8 cellular contexts compared by ENCODE assay signal in the genomic region with DNA sequence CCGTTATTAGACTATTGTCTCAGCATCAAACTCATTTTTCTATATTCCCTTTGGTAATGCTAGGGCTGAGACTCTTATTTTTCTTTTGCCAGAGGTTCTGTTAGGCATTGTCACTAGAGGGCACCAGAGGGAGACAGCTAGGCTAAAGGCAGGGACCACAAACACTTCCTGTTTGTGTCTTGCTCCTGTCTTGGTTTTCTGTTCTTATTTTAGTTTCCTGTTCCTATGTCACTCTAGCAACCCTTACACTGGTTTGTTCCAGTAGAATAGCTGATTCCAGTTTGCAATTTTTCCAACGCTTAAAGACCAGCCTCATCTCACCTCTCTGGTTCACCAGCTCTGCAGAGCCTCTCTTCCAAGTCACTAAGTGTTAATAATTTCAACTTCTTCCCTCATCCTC.
A peak's percentile ranks its signal among the peaks of the same experiment; 100 is the strongest.
DNase-seq lines count a peak whose midpoint lies in the region; ATAC-seq, FAIRE-seq and TF ChIP-seq lines count a peak whose summit lies in the region.

No MANE protein-coding gene starts in this region.

- H2BK12ac ChIP-seq in H1 (ENCODE audit: low read depth, low read length): no peak overlapping the region

- H3K56ac ChIP-seq in H1 (replicated peaks; ENCODE audit: insufficient read length, low read depth, low read length): no peak overlapping the region

- H4K8ac ChIP-seq in H1 (ENCODE audit: extremely low read depth, insufficient read depth, low read length): no peak overlapping the region

- H3K4ac ChIP-seq in H1 (replicated peaks; ENCODE audit: insufficient read length, low read depth, low read length): no peak overlapping the region

- no peak overlapping the region for H4K5ac ChIP-seq in H1 (ENCODE audit: insufficient read length, low read depth, low read length)

- H4K20me1 ChIP-seq in H1 (replicated peaks in 1 of 2; ENCODE audit: control insufficient read depth in 1 of 2, insufficient read depth in 2 of 2, low read length in 2 of 2): no peaks in the 10 kb centered on the region

- ATAC-seq in GM19324 (IDR thresholded peaks at IDR 0.05; ENCODE audit: low FRiP score, unreplicated experiment) (peak; percentile 96), HG03196 (IDR thresholded peaks at IDR 0.05; ENCODE audit: unreplicated experiment) (peak; percentile 99)
- ATAC-seq in activated CD4-positive, alpha-beta T cell treated with anti-CD3 and anti-CD28 coated beads for 36 hours: peak; percentile 96

- no peak overlapping the region for H3K18ac ChIP-seq in H1 (ENCODE audit: extremely low read depth, low read length)

- no peak overlapping the region for H3K27ac Mint-ChIP-seq in activated CD4-positive, alpha-beta T cell treated with anti-CD3 and anti-CD28 coated beads for 36 hours

- DNase-seq in COLO829 (ENCODE audit: low spot score) (peak; percentile 48), NCI-H2196 (lab: John Stamatoyannopoulos, UW; ENCODE audit: unreplicated experiment) (peak; percentile 0), H1 (ENCODE audit: low read depth in 1 of 2, low spot score in 2 of 2) (peak in 1 of 2 experiments; percentile 53), midbrain (lab: John Stamatoyannopoulos, UW) (peak; percentile 58), testis (peak; percentile 62)
- peak; percentile 68 for DNase-seq in activated CD4-positive, alpha-beta T cell treated with anti-CD3 and anti-CD28 coated beads for 36 hours

- TF ChIP-seq POLR2A in H1 (IDR thresholded peaks at IDR 0.05; ENCODE audit: control extremely low read depth in 1 of 2, low read depth in 2 of 2, low read length in 2 of 2): no peak
- TF ChIP-seq POLR2A in testis (IDR thresholded peaks at IDR 0.05): no peak

- no peak overlapping the region for H3K4me3 ChIP-seq in H1 (ENCODE audit: extremely low read depth in 1 of 4, insufficient read depth in 2 of 4, low read depth in 3 of 4, low read length in 4 of 4)
- H3K4me3 ChIP-seq in testis: no peak overlapping the region

- H2BK15ac ChIP-seq in H1 (ENCODE audit: low read length): no peak overlapping the region

- H3K4me1 ChIP-seq in H1 (replicated peaks in 1 of 4; ENCODE audit: control insufficient read depth in 3 of 4, insufficient read depth in 4 of 4, low read length in 3 of 4) (no peaks in the 10 kb centered on the region), testis (no peaks in the 10 kb centered on the region)

- peak; percentile 6 to 82 (median 81) for TF ChIP-seq CTCF in H1 (IDR thresholded peaks at IDR 0.05; ENCODE audit: control extremely low read depth in 1 of 3, insufficient read depth in 1 of 3, low read depth in 1 of 3, low read length in 3 of 3)
- TF ChIP-seq CTCF in testis (IDR thresholded peaks at IDR 0.05): peak; percentile 48 to 61 (median 49)

- TF ChIP-seq EP300 in H1 (IDR thresholded peaks at IDR 0.05; ENCODE audit: borderline replicate concordance in 1 of 2, low read depth in 2 of 2, low read length in 2 of 2): no peak

- H3K27me3 Mint-ChIP-seq in activated CD4-positive, alpha-beta T cell treated with anti-CD3 and anti-CD28 coated beads for 36 hours: peaks cover 2% of the 10 kb centered on the region

- H3K14ac ChIP-seq in H1 (ENCODE audit: insufficient read length): no peak overlapping the region

- H3K4me2 ChIP-seq in H1 (ENCODE audit: insufficient read depth in 1 of 2, low read depth in 2 of 2, low read length in 2 of 2): no peak overlapping the region

- H3K9me3 Mint-ChIP-seq in activated CD4-positive, alpha-beta T cell treated with anti-CD3 and anti-CD28 coated beads for 36 hours (ENCODE audit: low read depth): peaks cover 6% of the 10 kb centered on the region

- H2BK20ac ChIP-seq in H1 (ENCODE audit: low read length): no peak overlapping the region

- H3K23ac ChIP-seq in H1 (ENCODE audit: insufficient read length): no peak overlapping the region

- H3K4me1 Mint-ChIP-seq in activated CD4-positive, alpha-beta T cell treated with anti-CD3 and anti-CD28 coated beads for 36 hours: no peaks in the 10 kb centered on the region

- no peaks in the 10 kb centered on the region for H3K9me3 ChIP-seq in H1 (ENCODE audit: insufficient read depth in 2 of 2, low read depth in 1 of 2, low read length in 1 of 2)
- no peaks in the 10 kb centered on the region for H3K9me3 ChIP-seq in testis

- no peaks in the 10 kb centered on the region; the same call in 1 of the 2 replicates for H3K23me2 ChIP-seq in H1 (ENCODE audit: low read depth, low read length)

- POLR2A ChIA-PET in activated CD4-positive, alpha-beta T cell treated with anti-CD3 and anti-CD28 coated beads for 36 hours (lab: Charles Lee): no interaction called here
- POLR2A ChIA-PET in H1 (lab: Charles Lee; ENCODE audit: partially characterized antibody): interaction anchor here (1.5 kb wide), 1 partner anchor 22 kb away, joined by 4 read pairs; no protein-coding TSS in a partner anchor

- no peak overlapping the region for H3K9ac ChIP-seq in H1 (replicated peaks in 1 of 4; ENCODE audit: extremely low read depth in 1 of 4, low read depth in 3 of 4, low read length in 3 of 4)

- no peaks in the 10 kb centered on the region for H3K79me2 ChIP-seq in H1 (ENCODE audit: control insufficient read depth in 1 of 2, insufficient read depth in 2 of 2, low read length in 2 of 2)

- no peak overlapping the region for H3K4me3 Mint-ChIP-seq in activated CD4-positive, alpha-beta T cell treated with anti-CD3 and anti-CD28 coated beads for 36 hours

- peak; percentile 91 to 95 for TF ChIP-seq RAD21 in H1 (IDR thresholded peaks at IDR 0.05 in 1 of 2, conservative IDR thresholded peaks at IDR 0.05 in 1 of 2; ENCODE audit: low read depth in 2 of 2, low read length in 2 of 2)

- CTCF ChIA-PET in activated CD4-positive, alpha-beta T cell treated with anti-CD3 and anti-CD28 coated beads for 36 hours (lab: Charles Lee): interaction anchor here (0.6 to 2.0 kb wide), 15 partner anchors 9 to 942 kb away, joined by 3 to 16 read pairs (median 4); no protein-coding TSS in a partner anchor
- CTCF ChIA-PET in H1 (lab: Charles Lee; ENCODE audit: partially characterized antibody): interaction anchor here (0.5 to 5.6 kb wide), 58 partner anchors 9 to 1153 kb away, joined by 3 to 48 read pairs (median 5); no protein-coding TSS in a partner anchor

- H3K36me3 ChIP-seq in H1 (ENCODE audit: control insufficient read depth in 2 of 4, insufficient read depth in 4 of 4, low read length in 3 of 4) (no peaks in the 10 kb centered on the region), testis (ENCODE audit: low read depth, missing control alignments) (no peaks in the 10 kb centered on the region)

- no peaks in the 10 kb centered on the region for H3K79me1 ChIP-seq in H1 (ENCODE audit: low read depth, low read length)

- no peak overlapping the region for H3K27ac ChIP-seq in H1 (ENCODE audit: low read depth, low read length)
- no peak overlapping the region for H3K27ac ChIP-seq in testis

- H2AFZ ChIP-seq in H1 (ENCODE audit: low read length): peak overlapping the region; percentile 54; the same call in 1 of the 2 replicates

- H2AK5ac ChIP-seq in H1 (ENCODE audit: low read depth, low read length): no peak overlapping the region

- H2BK120ac ChIP-seq in H1 (replicated peaks; ENCODE audit: low read depth, low read length): no peak overlapping the region

- WGBS in H1 (ENCODE audit: extremely low coverage in 1 of 2, insufficient coverage in 1 of 2, insufficient read length in 1 of 2, insufficient replicate concordance in 2 of 2, low coverage in 1 of 2, low lambda C conversion rate in 2 of 2, missing lambda C conversion rate in 1 of 2), 2 experiments: 27% methylated on average over 2 of the region's 2 CpGs; no CpG with 5 or more reads in 1 of the 2 experiments
- WGBS in testis, 2 donors: 43 to 48% methylated on average over 2 of the region's 2 CpGs

- no peak overlapping the region for H2BK5ac ChIP-seq in H1 (ENCODE audit: low read depth, low read length)

- no peak overlapping the region for H4K91ac ChIP-seq in H1 (replicated peaks; ENCODE audit: insufficient read length, low read length)

- peak; percentile 96 for FAIRE-seq in H1 (lab: Jason Lieb, UNC)

- H3K27me3 ChIP-seq in H1 (replicated peaks in 1 of 4; ENCODE audit: control insufficient read depth in 3 of 4, extremely low read depth in 1 of 4, insufficient read depth in 3 of 4, low read length in 3 of 4) (no peaks in the 10 kb centered on the region), testis (no peaks in the 10 kb centered on the region)

- H3K36me3 Mint-ChIP-seq in activated CD4-positive, alpha-beta T cell treated with anti-CD3 and anti-CD28 coated beads for 36 hours (ENCODE audit: low read depth): no peaks in the 10 kb centered on the region

- intact Hi-C loops in activated CD4-positive, alpha-beta T cell treated with anti-CD3 and anti-CD28 coated beads for 36 hours (cut with DNase I, micrococcal nuclease): loop anchor here (1.0 to 10.0 kb wide), 6 partner anchors 287 to 1041 kb away; partner anchors contain the start of gene DIAPH3 (in 1 of the 2)
- intact Hi-C loops in testis (cut with DNase I; ENCODE audit: low total_unique reads): loop anchor here (10.0 kb wide), 1 partner anchor 283 kb away; no protein-coding TSS in a partner anchor

TF ChIP-seq in H1, 55 proteins besides CTCF, POLR2A, EP300 and RAD21:
- no peak for TF ChIP-seq ZNF274 (IDR thresholded peaks at IDR 0.05; ENCODE audit: borderline replicate concordance, extremely low read depth, low read length)
- TF ChIP-seq RXRA (IDR thresholded peaks at IDR 0.05; ENCODE audit: insufficient read depth, low read depth, low read length): no peak
- no peak for TF ChIP-seq SP4 (IDR thresholded peaks at IDR 0.05; ENCODE audit: low read length)
- no peak for TF ChIP-seq CTBP2 (IDR thresholded peaks at IDR 0.05; ENCODE audit: borderline replicate concordance, insufficient read depth, insufficient read length, low read length)
- no peak for TF ChIP-seq TBP (IDR thresholded peaks at IDR 0.05; ENCODE audit: low read depth, low read length)
- TF ChIP-seq FOSL1 (IDR thresholded peaks at IDR 0.05; ENCODE audit: insufficient read depth, low read depth, low read length): no peak
- TF ChIP-seq SRF (IDR thresholded peaks at IDR 0.05; ENCODE audit: low read depth, low read length): no peak
- TF ChIP-seq HDAC2 (IDR thresholded peaks at IDR 0.05; ENCODE audit: borderline replicate concordance in 1 of 2, low read depth in 2 of 2, low read length in 2 of 2): no peak
- TF ChIP-seq SIX5 (IDR thresholded peaks at IDR 0.05; ENCODE audit: low read depth, low read length): no peak
